In genomic region chr7:156639426-156640256, GRCh38 we compare ENCODE assay signal across 1 cellular context.
TF ChIP-seq lines count a peak whose summit lies in the region.

No MANE protein-coding gene starts in this region.

TF ChIP-seq in K562, 482 proteins besides CTCF, POLR2A, EP300 and RAD21 (continued from another document and continues in another):
- TF ChIP-seq CBFA2T2 (conservative IDR thresholded peaks at IDR 0.05), result no peak
- no peak for TF ChIP-seq ZZZ3 (IDR thresholded peaks at IDR 0.05)
- peak; percentile 70 for TF ChIP-seq HDAC2 (IDR thresholded peaks at IDR 0.05)
- no peak for TF ChIP-seq NFE2 (IDR thresholded peaks at IDR 0.05; ENCODE audit: low read depth)
- peak; percentile 47 for TF ChIP-seq ZNF766 (CRISPR knock-in tag; conservative IDR thresholded peaks at IDR 0.05)
- no peak for TF ChIP-seq GTF2E2 (tag; IDR thresholded peaks at IDR 0.05)
- TF ChIP-seq ZNF175 (CRISPR knock-in tag; IDR thresholded peaks at IDR 0.05; ENCODE audit: low read depth), result no peak; the same call in 1 of the 2 replicates
- TF ChIP-seq PHTF2 (CRISPR knock-in tag; IDR thresholded peaks at IDR 0.05), result no peak
- no peak for TF ChIP-seq RBM39 (optimal IDR thresholded peaks at IDR 0.05; ENCODE audit: low read depth, low read length)
- TF ChIP-seq ZNF512 (tag; IDR thresholded peaks at IDR 0.05), result no peak
- TF ChIP-seq SAP30 (IDR thresholded peaks at IDR 0.05; ENCODE audit: borderline replicate concordance, insufficient read depth, low read depth, low read length, poor library complexity, severe bottlenecking), result no peak
- TF ChIP-seq ARNT (IDR thresholded peaks at IDR 0.05), result 0 out of 4 replicates have a peak, but pooled peaks of 1 of the 2 experiments have one; percentile 63
- TF ChIP-seq, protein P1, sequence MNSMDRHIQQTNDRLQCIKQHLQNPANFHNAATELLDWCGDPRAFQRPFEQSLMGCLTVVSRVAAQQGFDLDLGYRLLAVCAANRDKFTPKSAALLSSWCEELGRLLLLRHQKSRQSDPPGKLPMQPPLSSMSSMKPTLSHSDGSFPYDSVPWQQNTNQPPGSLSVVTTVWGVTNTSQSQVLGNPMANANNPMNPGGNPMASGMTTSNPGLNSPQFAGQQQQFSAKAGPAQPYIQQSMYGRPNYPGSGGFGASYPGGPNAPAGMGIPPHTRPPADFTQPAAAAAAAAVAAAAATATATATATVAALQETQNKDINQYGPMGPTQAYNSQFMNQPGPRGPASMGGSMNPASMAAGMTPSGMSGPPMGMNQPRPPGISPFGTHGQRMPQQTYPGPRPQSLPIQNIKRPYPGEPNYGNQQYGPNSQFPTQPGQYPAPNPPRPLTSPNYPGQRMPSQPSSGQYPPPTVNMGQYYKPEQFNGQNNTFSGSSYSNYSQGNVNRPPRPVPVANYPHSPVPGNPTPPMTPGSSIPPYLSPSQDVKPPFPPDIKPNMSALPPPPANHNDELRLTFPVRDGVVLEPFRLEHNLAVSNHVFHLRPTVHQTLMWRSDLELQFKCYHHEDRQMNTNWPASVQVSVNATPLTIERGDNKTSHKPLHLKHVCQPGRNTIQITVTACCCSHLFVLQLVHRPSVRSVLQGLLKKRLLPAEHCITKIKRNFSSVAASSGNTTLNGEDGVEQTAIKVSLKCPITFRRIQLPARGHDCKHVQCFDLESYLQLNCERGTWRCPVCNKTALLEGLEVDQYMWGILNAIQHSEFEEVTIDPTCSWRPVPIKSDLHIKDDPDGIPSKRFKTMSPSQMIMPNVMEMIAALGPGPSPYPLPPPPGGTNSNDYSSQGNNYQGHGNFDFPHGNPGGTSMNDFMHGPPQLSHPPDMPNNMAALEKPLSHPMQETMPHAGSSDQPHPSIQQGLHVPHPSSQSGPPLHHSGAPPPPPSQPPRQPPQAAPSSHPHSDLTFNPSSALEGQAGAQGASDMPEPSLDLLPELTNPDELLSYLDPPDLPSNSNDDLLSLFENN (IDR thresholded peaks at IDR 0.05; ENCODE audit: low read depth in 2 of 2, low read length in 2 of 2), result no peak; a peak in 1 of 4 replicates
- TF ChIP-seq KAT8 (IDR thresholded peaks at IDR 0.05; ENCODE audit: low read depth), result no peak
- TF ChIP-seq, protein P2, sequence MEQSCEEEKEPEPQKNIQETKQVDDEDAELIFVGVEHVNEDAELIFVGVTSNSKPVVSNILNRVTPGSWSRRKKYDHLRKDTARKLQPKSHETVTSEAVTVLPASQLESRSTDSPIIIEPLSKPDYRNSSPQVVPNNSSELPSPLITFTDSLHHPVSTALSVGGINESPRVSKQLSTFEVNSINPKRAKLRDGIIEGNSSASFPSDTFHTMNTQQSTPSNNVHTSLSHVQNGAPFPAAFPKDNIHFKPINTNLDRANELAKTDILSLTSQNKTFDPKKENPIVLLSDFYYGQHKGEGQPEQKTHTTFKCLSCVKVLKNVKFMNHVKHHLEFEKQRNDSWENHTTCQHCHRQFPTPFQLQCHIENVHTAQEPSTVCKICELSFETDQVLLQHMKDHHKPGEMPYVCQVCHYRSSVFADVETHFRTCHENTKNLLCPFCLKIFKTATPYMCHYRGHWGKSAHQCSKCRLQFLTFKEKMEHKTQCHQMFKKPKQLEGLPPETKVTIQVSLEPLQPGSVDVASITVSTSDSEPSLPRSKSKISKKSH (CRISPR knock-in tag; IDR thresholded peaks at IDR 0.05), result no peak
- TF ChIP-seq ZNF324 (CRISPR knock-in tag; IDR thresholded peaks at IDR 0.05), result no peak
- no peak for TF ChIP-seq TEAD4 (IDR thresholded peaks at IDR 0.05; ENCODE audit: low read length)
- TF ChIP-seq TEAD4 (CRISPR knock-in tag; IDR thresholded peaks at IDR 0.05; ENCODE audit: borderline replicate concordance), result no peak
- TF ChIP-seq MYBL2 (IDR thresholded peaks at IDR 0.05; ENCODE audit: low read depth), result no peak; the same call in 1 of the 2 replicates
- no peak for TF ChIP-seq MYBL2 (CRISPR knock-in tag; IDR thresholded peaks at IDR 0.05; ENCODE audit: borderline replicate concordance)
- no peak for TF ChIP-seq ARHGAP35 (IDR thresholded peaks at IDR 0.05; ENCODE audit: partially characterized antibody)
- no peak for TF ChIP-seq SLC30A9 (CRISPR knock-in tag; IDR thresholded peaks at IDR 0.05)
- TF ChIP-seq, protein P3, sequence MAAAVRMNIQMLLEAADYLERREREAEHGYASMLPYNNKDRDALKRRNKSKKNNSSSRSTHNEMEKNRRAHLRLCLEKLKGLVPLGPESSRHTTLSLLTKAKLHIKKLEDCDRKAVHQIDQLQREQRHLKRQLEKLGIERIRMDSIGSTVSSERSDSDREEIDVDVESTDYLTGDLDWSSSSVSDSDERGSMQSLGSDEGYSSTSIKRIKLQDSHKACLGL (CRISPR knock-in tag; IDR thresholded peaks at IDR 0.05; ENCODE audit: borderline replicate concordance, poor library complexity, severe bottlenecking), result no peak
- 0 out of 2 replicates have a peak, but pooled peaks have one; percentile 49 for TF ChIP-seq ZNF224 (CRISPR knock-in tag; IDR thresholded peaks at IDR 0.05)
- TF ChIP-seq CREB1 (IDR thresholded peaks at IDR 0.05), result no peak
- no peak for TF ChIP-seq CREB1 (CRISPR knock-in tag; IDR thresholded peaks at IDR 0.05)
- no peak for TF ChIP-seq ZNF444 (CRISPR knock-in tag; IDR thresholded peaks at IDR 0.05)
- 0 out of 2 replicates have a peak, but pooled peaks have one; percentile 8 for TF ChIP-seq ZNF277 (CRISPR knock-in tag; IDR thresholded peaks at IDR 0.05; ENCODE audit: borderline replicate concordance)
- 0 out of 2 replicates have a peak, but pooled peaks have one; percentile 33 for TF ChIP-seq ZBTB43 (CRISPR knock-in tag; IDR thresholded peaks at IDR 0.05)
- TF ChIP-seq HNRNPLL (IDR thresholded peaks at IDR 0.05; ENCODE audit: low read depth, low read length, poor library complexity, severe bottlenecking), result peak; percentile 45
- TF ChIP-seq ELK1 (CRISPR knock-in tag; IDR thresholded peaks at IDR 0.05), result no peak
- TF ChIP-seq SP1 (CRISPR knock-in tag; IDR thresholded peaks at IDR 0.05), result no peak; the same call in 1 of the 2 replicates
- TF ChIP-seq DPF2 (IDR thresholded peaks at IDR 0.05), result no peak; the same call in 1 of the 2 replicates
- no peak for TF ChIP-seq ZBTB9 (CRISPR knock-in tag; IDR thresholded peaks at IDR 0.05)
- no peak for TF ChIP-seq SIX5 (IDR thresholded peaks at IDR 0.05; ENCODE audit: borderline replicate concordance in 1 of 2, insufficient read depth in 1 of 2, low read depth in 1 of 2, low read length in 2 of 2)
- TF ChIP-seq ZNF407 (IDR thresholded peaks at IDR 0.05; ENCODE audit: low read depth), result no peak
- TF ChIP-seq SRSF3 (IDR thresholded peaks at IDR 0.05; ENCODE audit: insufficient read depth, low read length), result no peak
- no peak for TF ChIP-seq MAFG (tag; conservative IDR thresholded peaks at IDR 0.05)
- TF ChIP-seq, protein P4, sequence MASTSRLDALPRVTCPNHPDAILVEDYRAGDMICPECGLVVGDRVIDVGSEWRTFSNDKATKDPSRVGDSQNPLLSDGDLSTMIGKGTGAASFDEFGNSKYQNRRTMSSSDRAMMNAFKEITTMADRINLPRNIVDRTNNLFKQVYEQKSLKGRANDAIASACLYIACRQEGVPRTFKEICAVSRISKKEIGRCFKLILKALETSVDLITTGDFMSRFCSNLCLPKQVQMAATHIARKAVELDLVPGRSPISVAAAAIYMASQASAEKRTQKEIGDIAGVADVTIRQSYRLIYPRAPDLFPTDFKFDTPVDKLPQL (IDR thresholded peaks at IDR 0.05; ENCODE audit: extremely low read depth, insufficient read length), result no peak
- TF ChIP-seq GATA2 (CRISPR knock-in tag; IDR thresholded peaks at IDR 0.05), result no peak
- 0 out of 2 replicates have a peak, but pooled peaks have one; percentile 55 for TF ChIP-seq GTF2A2 (tag; IDR thresholded peaks at IDR 0.05)
